ENCODE assay signal across 8 cellular contexts in the genomic region with DNA sequence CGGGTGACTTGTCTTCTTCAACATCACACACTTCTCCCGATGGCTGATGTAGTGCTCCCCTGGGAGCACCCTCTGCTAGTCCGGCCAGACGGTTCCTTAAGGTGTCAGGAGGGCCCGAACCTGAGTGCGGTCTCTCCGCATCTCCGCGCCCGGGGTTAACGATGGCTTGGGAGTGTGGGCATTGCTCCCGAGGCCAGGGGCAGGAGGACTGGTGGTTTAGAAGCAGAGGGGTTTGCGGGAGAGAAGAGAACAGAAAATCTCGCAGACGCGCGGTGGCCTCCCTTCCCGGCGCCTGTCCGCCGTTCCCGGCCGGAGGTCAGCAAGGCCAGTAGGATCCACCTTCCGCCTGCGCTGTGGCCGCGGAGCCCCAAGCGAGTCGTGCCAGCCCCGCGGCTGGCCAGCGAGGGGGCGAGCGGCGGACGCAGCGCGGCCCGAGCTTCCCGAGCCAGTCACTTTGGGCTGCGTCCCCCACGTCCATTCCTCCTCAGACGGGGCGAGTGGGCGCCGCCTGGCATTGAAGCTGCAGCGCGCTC.
DNase-seq lines count a peak whose midpoint lies in the region; ATAC-seq and TF ChIP-seq lines count a peak whose summit lies in the region.

No MANE protein-coding gene starts in this region.

- no peaks in the 10 kb centered on the region for H3K4me1 ChIP-seq in parathyroid adenoma

- H3K4me2 ChIP-seq in parathyroid adenoma (ENCODE audit: low read length) = peak overlapping the region; percentile 71

- H3K27ac ChIP-seq in parathyroid adenoma = peak overlapping the region; percentile 61

- no peak for ATAC-seq in HG02870 (IDR thresholded peaks at IDR 0.05; ENCODE audit: unreplicated experiment)
- ATAC-seq in GM21423 (IDR thresholded peaks at IDR 0.05; ENCODE audit: unreplicated experiment) = no peak

- H3K27me3 ChIP-seq in parathyroid adenoma (ENCODE audit: control insufficient read depth, insufficient read depth, low read length) = no peaks in the 10 kb centered on the region

- H2AFZ ChIP-seq in parathyroid adenoma = peak overlapping the region; percentile 90

- H3K4me3 ChIP-seq in WI38 (ENCODE audit: low read depth, low read length) (peak overlapping the region; percentile 58), parathyroid adenoma (ENCODE audit: low read depth, low read length) (peak overlapping the region; percentile 42)

- no peak overlapping the region for H3K9ac ChIP-seq in parathyroid adenoma

- TF ChIP-seq CTCF in GM20000 (IDR thresholded peaks at IDR 0.05; ENCODE audit: extremely low read depth, missing control alignments) = no peak
- TF ChIP-seq CTCF in WI38 (IDR thresholded peaks at IDR 0.05; ENCODE audit: low read depth, low read length) = no peak
- no peak for TF ChIP-seq CTCF in parathyroid adenoma (IDR thresholded peaks at IDR 0.05)

- no peaks in the 10 kb centered on the region for H3K36me3 ChIP-seq in parathyroid adenoma (ENCODE audit: control insufficient read depth, insufficient read depth, low read length)

- no peaks in the 10 kb centered on the region for H3K79me2 ChIP-seq in parathyroid adenoma

- no peaks in the 10 kb centered on the region for H3K9me3 ChIP-seq in parathyroid adenoma (ENCODE audit: control insufficient read depth, low read length)

- DNase-seq in GM20000 (ENCODE audit: low spot score) (peak; percentile 19), germinal center (ENCODE audit: low spot score) (peak; percentile 27), RPMI8226 (no peak), SHP77 (lab: John Stamatoyannopoulos, UW) (no peak)

Comparison
In these comparisons a context has a peak if more than half of its experiments do, and no peak if none do; other contexts are left out.
1. DNase-seq: peak in GM20000 (single experiment) and germinal center (single experiment); none in RPMI8226 (single experiment) and SHP77 (0 of 2).